Comparison of ENCODE assay signal across 9 cellular contexts in genomic region chr5:89342106-89342876, GRCh38.
DNase-seq lines count a peak whose midpoint lies in the region; ATAC-seq, FAIRE-seq and TF ChIP-seq lines count a peak whose summit lies in the region.
"Had no signal": no experiment of that assay in that cellular context is flagged by ENCODE, and none has a peak within 500 bp of the region (broad histone marks: within the 10 kb centered on the region; RNA-seq: fewer than 3 reads in every experiment).

No MANE protein-coding gene starts in this region.

- no peak for ATAC-seq in Right ventricle myocardium superior (ENCODE audit: poor library complexity)
- ATAC-seq: lower lobe of right lung had no signal

- TF ChIP-seq POLR2A in GM12892 (IDR thresholded peaks at IDR 0.05; ENCODE audit: low read depth, low read length): no peak; the same call in 1 of the 2 replicates
- TF ChIP-seq POLR2A in H54 (IDR thresholded peaks at IDR 0.05; ENCODE audit: low read depth, low read length): no peak

- FAIRE-seq in GM12892 (lab: Jason Lieb, UNC): peak; percentile 96
- peak; percentile 50 for FAIRE-seq in H54 (lab: Jason Lieb, UNC)

- DNase-seq in GM12892 (ENCODE audit: insufficient read length) (no peak), H54 (ENCODE audit: insufficient read length, low spot score) (no peak), NCI-H345 (lab: John Stamatoyannopoulos, UW) (peak; percentile 15), hepatic stellate cell (ENCODE audit: low spot score) (peak; percentile 12), Right ventricle myocardium superior (no peak), SIG-M5 treated with dmso at 0.1 percent for 504 hours (lab: John Stamatoyannopoulos, UW; ENCODE audit: unreplicated experiment) (no peak)
- DNase-seq in activated CD4-positive, alpha-beta T cell treated with anti-CD3 and anti-CD28 coated beads, Interleukin-2, amount 50 U/mL, for 1 hour: no peak
- DNase-seq in stimulated activated CD4-positive, alpha-beta T cell treated with anti-CD3 and anti-CD28 coated beads, Interleukin-15, amount 100 ng/mL, for 24 hours: no peak
- DNase-seq: lower lobe of right lung had no signal

- intact Hi-C loops in Right ventricle myocardium superior (cut with DNase I): no loop called here

Comparison
In these comparisons a context has a peak if more than half of its experiments do, and no peak if none do; other contexts are left out.
1. DNase-seq: peak in NCI-H345 (single experiment) and hepatic stellate cell (single experiment); none in GM12892 (single experiment), H54 (single experiment), Right ventricle myocardium superior (single experiment), activated CD4-positive, alpha-beta T cell treated with anti-CD3 and anti-CD28 coated beads, Interleukin-2, amount 50 U/mL, for 1 hour (single experiment), SIG-M5 treated with dmso at 0.1 percent for 504 hours (single experiment) and stimulated activated CD4-positive, alpha-beta T cell treated with anti-CD3 and anti-CD28 coated beads, Interleukin-15, amount 100 ng/mL, for 24 hours (single experiment).